ENCODE assay signal across 8 cellular contexts in the genomic region with DNA sequence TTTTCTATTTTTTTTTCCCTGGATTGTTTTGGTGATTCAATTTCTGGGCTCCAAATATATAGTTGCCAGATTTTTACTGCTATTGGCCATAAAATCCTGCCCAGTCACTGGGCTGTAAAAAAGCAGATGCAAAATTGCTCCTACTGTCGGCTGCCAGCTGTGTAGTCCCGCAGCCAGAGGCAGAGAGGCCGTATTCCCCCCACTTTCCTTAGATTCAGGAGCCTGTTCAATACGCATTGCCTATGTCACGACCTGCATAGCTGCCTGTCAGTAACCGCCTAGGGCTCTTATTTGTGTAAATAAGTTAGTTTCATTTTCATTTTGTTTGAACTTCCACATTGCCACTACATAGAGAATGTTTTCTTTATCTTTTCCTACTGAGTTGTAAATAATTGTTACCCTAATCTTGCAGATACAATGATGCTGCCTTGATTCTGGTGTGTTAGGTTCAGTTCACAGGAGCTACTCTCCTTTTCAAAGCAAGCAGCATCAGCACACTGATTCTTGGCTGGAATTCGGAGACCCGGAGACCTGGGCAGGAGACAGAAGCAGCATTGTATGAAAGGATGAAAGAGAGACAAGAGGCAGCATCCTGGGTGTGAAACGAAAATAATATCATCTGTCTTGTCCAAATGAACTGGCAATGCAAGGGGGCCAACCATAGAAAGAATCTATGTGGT. TPM values are rescaled to one million over a fixed set of nuclear protein-coding genes. Genes with fewer than 3 reads are reported as not detected.
DNase-seq lines count a peak whose midpoint lies in the region; ATAC-seq and TF ChIP-seq lines count a peak whose summit lies in the region.

No MANE protein-coding gene starts in this region.

- DNase-seq in CD14-positive monocyte (ENCODE audit: low spot score) (no peak), T-helper 17 cell (no peak), fibroblast of pulmonary artery (ENCODE audit: low read depth) (peak; percentile 78), progenitor cell of endocrine pancreas (ENCODE audit: low spot score, unreplicated experiment) (no peak), posterior vena cava (ENCODE audit: low spot score) (no peak)

- no peaks in the 10 kb centered on the region for H3K79me2 ChIP-seq in parathyroid adenoma

- peaks cover 13% of the 10 kb centered on the region for H3K4me1 Mint-ChIP-seq in CD14-positive monocyte
- H3K4me1 Mint-ChIP-seq in T-helper 17 cell = peaks cover 12% of the 10 kb centered on the region
- peaks cover 2% of the 10 kb centered on the region for H3K4me1 Mint-ChIP-seq in progenitor cell of endocrine pancreas (ENCODE audit: low read depth)

- peaks cover 0 to 13% (median 5%) of the 10 kb centered on the region in 7 donors for H3K9me3 Mint-ChIP-seq in CD14-positive monocyte
- peaks cover 17% of the 10 kb centered on the region for H3K9me3 Mint-ChIP-seq in progenitor cell of endocrine pancreas (ENCODE audit: low read depth)

- H3K36me3 ChIP-seq in parathyroid adenoma (ENCODE audit: control insufficient read depth, insufficient read depth, low read length) = no peaks in the 10 kb centered on the region

- H3K27ac Mint-ChIP-seq in CD14-positive monocyte (peak overlapping the region; percentile 75 to 91 (median 87)), T-helper 17 cell (peak overlapping the region; percentile 94), progenitor cell of endocrine pancreas (no peak overlapping the region)

- H3K9me3 ChIP-seq in T-helper 17 cell (ENCODE audit: control insufficient read depth, low read length, poor library complexity, severe bottlenecking) = no peaks in the 10 kb centered on the region
- no peaks in the 10 kb centered on the region for H3K9me3 ChIP-seq in parathyroid adenoma (ENCODE audit: control insufficient read depth, low read length)

- H3K9ac ChIP-seq in parathyroid adenoma = no peak overlapping the region

- H3K36me3 Mint-ChIP-seq in CD14-positive monocyte (peaks cover 0 to 3% of the 10 kb centered on the region in 2 donors), T-helper 17 cell (ENCODE audit: low read depth) (peaks cover 4% of the 10 kb centered on the region), progenitor cell of endocrine pancreas (ENCODE audit: insufficient read depth) (peaks cover 6% of the 10 kb centered on the region)

- TF ChIP-seq CTCF in CD14-positive monocyte (IDR thresholded peaks at IDR 0.05) (no peak), fibroblast of pulmonary artery (IDR thresholded peaks at IDR 0.05; ENCODE audit: low read length, missing control alignments) (peak; percentile 10), parathyroid adenoma (IDR thresholded peaks at IDR 0.05) (no peak), progenitor cell of endocrine pancreas (IDR thresholded peaks at IDR 0.05; ENCODE audit: unreplicated experiment) (no peak)

- H3K4me2 ChIP-seq in parathyroid adenoma (ENCODE audit: low read length) = peak overlapping the region; percentile 42

- no peak overlapping the region for H3K27ac ChIP-seq in parathyroid adenoma

- H3K4me3 Mint-ChIP-seq in CD14-positive monocyte = peak overlapping the region; percentile 81 to 91
- H3K4me3 Mint-ChIP-seq in T-helper 17 cell = peak overlapping the region; percentile 93
- H3K4me3 Mint-ChIP-seq in progenitor cell of endocrine pancreas (ENCODE audit: low read depth) = no peak overlapping the region

- ATAC-seq in GM19025 (IDR thresholded peaks at IDR 0.05; ENCODE audit: low read depth, unreplicated experiment) (peak; percentile 79), HG03342 (IDR thresholded peaks at IDR 0.05; ENCODE audit: unreplicated experiment) (peak; percentile 84), T-helper 17 cell (peak; percentile 85)

- intact Hi-C loops in CD14-positive monocyte (cut with micrococcal nuclease) (no loop called here), posterior vena cava (cut with DNase I) (no loop called here)

- peak overlapping the region; percentile 31 for H2AFZ ChIP-seq in parathyroid adenoma

- H3K27me3 ChIP-seq in parathyroid adenoma (ENCODE audit: control insufficient read depth, insufficient read depth, low read length) = no peaks in the 10 kb centered on the region

- H3K27me3 Mint-ChIP-seq in CD14-positive monocyte (ENCODE audit: low read depth in 3 of 3) = peaks cover 0 to 1% (median 0%) of the 10 kb centered on the region in 3 donors
- H3K27me3 Mint-ChIP-seq in T-helper 17 cell = peaks cover 12% of the 10 kb centered on the region
- peaks cover 2% of the 10 kb centered on the region for H3K27me3 Mint-ChIP-seq in progenitor cell of endocrine pancreas

- H3K4me1 ChIP-seq in parathyroid adenoma = no peaks in the 10 kb centered on the region

- H3K4me3 ChIP-seq in fibroblast of pulmonary artery (replicated peaks; ENCODE audit: low read depth, low read length) (peak overlapping the region; percentile 44), parathyroid adenoma (ENCODE audit: low read depth, low read length) (no peak overlapping the region)

RNA-seq across cellular contexts. Expression of a gene that starts 46.0 kb away (rescaled TPM):
- under 1 TPM; 0.33 to 0.48 TPM for polyA plus RNA-seq in CD14-positive monocyte
- total RNA-seq in T-helper 17 cell = 1 to 10 TPM; 3.8 to 7.3 TPM
- 2.9 and 4.7 TPM in 2 replicates for total RNA-seq in progenitor cell of endocrine pancreas
- 10 to 100 TPM; 15.2 to 19.4 TPM for total RNA-seq in posterior vena cava
